In the genomic region with DNA sequence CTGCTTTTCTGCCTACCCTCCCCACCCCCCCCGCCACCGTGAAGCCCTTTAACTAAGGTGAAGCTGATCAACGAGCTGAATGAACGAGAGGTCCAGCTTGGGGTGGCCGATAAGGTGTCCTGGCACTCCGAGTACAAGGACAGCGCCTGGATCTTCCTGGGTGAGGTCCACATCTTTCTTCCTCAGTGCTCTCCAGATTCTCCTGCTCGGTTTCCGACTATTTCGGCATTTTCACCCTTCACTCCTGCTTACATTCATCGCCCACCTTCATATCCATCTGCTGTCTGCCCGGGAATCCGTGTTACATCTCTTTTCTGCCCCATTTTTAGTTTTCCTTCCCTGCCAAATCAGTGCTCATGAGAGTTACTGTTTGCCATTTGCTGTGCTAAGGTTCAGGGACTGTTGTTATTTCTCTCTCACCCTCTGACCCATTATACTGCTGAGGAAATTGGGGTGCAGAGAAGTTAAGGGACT, we compare ENCODE assay signal across 1 cellular context.
TF ChIP-seq lines count a peak whose summit lies in the region.

No MANE protein-coding gene starts in this region.

TF ChIP-seq in endothelial cell of umbilical vein, 7 proteins besides CTCF, POLR2A, EP300 and RAD21 (continued from another document):
- TF ChIP-seq POLR2AphosphoS5 (IDR thresholded peaks at IDR 0.05; ENCODE audit: insufficient read depth, low read depth, low read length) (no peak), JUN (IDR thresholded peaks at IDR 0.05; ENCODE audit: borderline replicate concordance, insufficient read depth, insufficient read length, low read depth) (no peak)
